Comparison of ENCODE assay signal across 1 cellular context in the genomic region with DNA sequence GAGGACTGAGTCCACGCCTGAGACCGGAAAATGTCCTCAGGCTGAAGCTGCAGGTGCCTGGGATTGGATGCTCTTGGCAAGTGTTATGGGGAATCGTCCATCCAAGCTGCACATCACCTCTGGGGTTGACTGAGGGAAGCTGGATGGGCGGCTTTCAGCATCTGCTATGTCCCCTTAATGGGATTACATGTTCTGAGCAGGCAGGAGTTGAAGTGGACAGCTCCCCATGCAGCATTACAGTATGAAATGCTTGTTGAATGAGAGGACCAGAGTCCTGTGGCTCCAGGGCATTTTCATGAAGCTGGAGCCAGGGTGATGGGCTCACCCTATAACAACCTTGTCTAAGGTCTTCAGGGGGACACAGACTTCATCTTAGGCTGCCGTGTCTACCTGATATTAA.
TF ChIP-seq lines count a peak whose summit lies in the region.

No MANE protein-coding gene starts in this region.

TF ChIP-seq in HepG2, 621 proteins besides CTCF, POLR2A, EP300 and RAD21 (continued from another document):
- TF ChIP-seq RNF219 (CRISPR knock-in tag; IDR thresholded peaks at IDR 0.05) (no peak), NR3C1 (CRISPR knock-in tag; IDR thresholded peaks at IDR 0.05) (no peak), PAWR (CRISPR knock-in tag; IDR thresholded peaks at IDR 0.05; ENCODE audit: borderline replicate concordance) (no peak), ZBTB20 (CRISPR knock-in tag; IDR thresholded peaks at IDR 0.05; ENCODE audit: borderline replicate concordance, low read depth) (no peak)
- TF ChIP-seq, protein P1, sequence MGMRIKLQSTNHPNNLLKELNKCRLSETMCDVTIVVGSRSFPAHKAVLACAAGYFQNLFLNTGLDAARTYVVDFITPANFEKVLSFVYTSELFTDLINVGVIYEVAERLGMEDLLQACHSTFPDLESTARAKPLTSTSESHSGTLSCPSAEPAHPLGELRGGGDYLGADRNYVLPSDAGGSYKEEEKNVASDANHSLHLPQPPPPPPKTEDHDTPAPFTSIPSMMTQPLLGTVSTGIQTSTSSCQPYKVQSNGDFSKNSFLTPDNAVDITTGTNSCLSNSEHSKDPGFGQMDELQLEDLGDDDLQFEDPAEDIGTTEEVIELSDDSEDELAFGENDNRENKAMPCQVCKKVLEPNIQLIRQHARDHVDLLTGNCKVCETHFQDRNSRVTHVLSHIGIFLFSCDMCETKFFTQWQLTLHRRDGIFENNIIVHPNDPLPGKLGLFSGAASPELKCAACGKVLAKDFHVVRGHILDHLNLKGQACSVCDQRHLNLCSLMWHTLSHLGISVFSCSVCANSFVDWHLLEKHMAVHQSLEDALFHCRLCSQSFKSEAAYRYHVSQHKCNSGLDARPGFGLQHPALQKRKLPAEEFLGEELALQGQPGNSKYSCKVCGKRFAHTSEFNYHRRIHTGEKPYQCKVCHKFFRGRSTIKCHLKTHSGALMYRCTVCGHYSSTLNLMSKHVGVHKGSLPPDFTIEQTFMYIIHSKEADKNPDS (CRISPR knock-in tag; IDR thresholded peaks at IDR 0.05): no peak
TF ChIP-seq in HepG2: peak in this region for 0.
